16 cellular contexts compared by ENCODE assay signal in the genomic region with DNA sequence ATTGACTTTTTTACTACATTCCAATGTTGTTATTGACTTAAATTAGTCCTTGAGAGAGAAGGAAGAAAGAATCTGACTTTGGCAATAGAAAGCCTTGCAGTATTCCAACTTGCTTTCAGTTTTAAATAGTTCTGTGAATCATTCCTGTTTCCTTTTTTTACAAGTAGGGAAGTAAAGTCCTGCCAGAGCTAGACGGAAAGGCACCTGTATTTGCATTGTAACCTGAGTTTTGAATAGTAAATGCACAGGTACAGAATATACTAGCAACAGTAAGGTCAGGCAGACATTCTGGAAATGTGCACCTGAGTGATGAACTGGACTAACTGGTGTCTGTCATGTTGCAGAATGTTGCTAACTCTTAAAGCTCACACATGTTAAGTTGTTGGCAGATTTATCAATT.
"Had no signal": no experiment of that assay in that cellular context is flagged by ENCODE, and none has a peak within 500 bp of the region (broad histone marks: within the 10 kb centered on the region; RNA-seq: fewer than 3 reads in every experiment).

No MANE protein-coding gene starts in this region.

- DNase-seq: activated CD4-positive, CD25-positive, alpha-beta regulatory T cell treated with anti-CD3 and anti-CD28 coated beads, Interleukin-2, amount 50 U/mL, for 72 hours; activated naive CD4-positive, alpha-beta T cell treated with anti-CD3 and anti-CD28 coated beads, Interleukin-2, amount 10 ng/mL, durations not matched to agents 7 days and 5 days; dorsolateral prefrontal cortex; endodermal cell; erythroblast; gastrocnemius medialis; heart left ventricle; immature natural killer cell; lower lobe of right lung; stimulated activated CD4-positive, alpha-beta T cell treated with anti-CD3 and anti-CD28 coated beads, Interleukin-2, amount 100 ng/mL, for 24 hours; T-helper 9 cell; tibial artery; uterus had no signal

- H3K27me3 ChIP-seq: cardiac muscle cell, dorsolateral prefrontal cortex, gastrocnemius medialis, heart left ventricle, tibial artery, uterus had no signal

- H3K36me3 ChIP-seq: cardiac muscle cell, gastrocnemius medialis, heart left ventricle, lower lobe of right lung, tibial artery, uterus had no signal

- H3K4me3 ChIP-seq: cardiac muscle cell, dorsolateral prefrontal cortex, gastrocnemius medialis, heart left ventricle, lower lobe of right lung, tibial artery, uterus had no signal

- H3K9me3 ChIP-seq: gastrocnemius medialis, heart left ventricle, lower lobe of right lung, tibial artery, uterus had no signal

- H3K4me1 ChIP-seq: uterus had no signal

- FAIRE-seq: astrocyte had no signal

- ATAC-seq: gastrocnemius medialis; heart left ventricle; lower lobe of right lung; stimulated activated effector memory CD8-positive, alpha-beta T cell treated with anti-CD3 and anti-CD28 coated beads, Interleukin-12 subunit alpha, Interleukin-12 subunit beta, amount 100 ng/mL, for 72 hours had no signal

- H3K27ac ChIP-seq: cardiac muscle cell, dorsolateral prefrontal cortex, gastrocnemius medialis, lower lobe of right lung, uterus had no signal
